In the genomic region with DNA sequence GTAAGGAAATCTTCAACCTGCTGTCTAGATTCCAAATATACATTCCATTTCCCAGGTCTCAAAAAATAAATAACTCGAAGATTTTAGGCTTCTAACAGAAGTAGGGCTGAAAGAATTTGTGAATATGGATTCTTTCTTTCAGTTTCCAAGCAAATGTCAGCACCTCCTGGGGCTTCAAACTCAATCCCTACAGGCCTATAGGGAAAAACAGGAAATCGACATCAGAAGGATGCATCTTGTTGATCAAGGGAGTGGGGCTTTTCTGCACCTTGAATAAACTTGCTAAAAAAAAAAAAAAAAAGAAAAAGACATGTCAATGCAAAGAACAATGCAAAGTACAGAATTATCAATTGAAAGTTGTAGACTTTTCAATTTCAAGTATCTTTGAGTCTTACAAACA, we compare ENCODE assay signal across 28 cellular contexts.
"Had no signal": no experiment of that assay in that cellular context is flagged by ENCODE, and none has a peak within 500 bp of the region (broad histone marks: within the 10 kb centered on the region; RNA-seq: fewer than 3 reads in every experiment).

No MANE protein-coding gene starts in this region.

- H3K27ac ChIP-seq: epithelial cell of prostate, gastrocnemius medialis, heart left ventricle, hepatocyte, prostate gland, right atrium auricular region, stomach, thyroid gland, vagina had no signal

- H3K4me3 ChIP-seq: gastrocnemius medialis, heart left ventricle, hepatocyte, mucosa of descending colon, prostate gland, right atrium auricular region, smooth muscle cell, stomach, thyroid gland, vagina had no signal

- H3K27me3 Mint-ChIP-seq: effector memory CD8-positive, alpha-beta T cell; natural killer cell treated with Interleukin-12 subunit alpha and Interleukin-12 subunit beta and Interleukin-15 and Interleukin-18, amount 100 ng/mL, for 72 hours had no signal

- H3K36me3 ChIP-seq: gastrocnemius medialis, heart left ventricle, prostate gland, right atrium auricular region, stomach, thyroid gland, vagina had no signal

- ATAC-seq: effector memory CD8-positive, alpha-beta T cell; esophagus mucosa; gastrocnemius medialis; heart left ventricle; left ventricle myocardium superior; mucosa of descending colon; natural killer cell treated with Interleukin-12 subunit alpha and Interleukin-12 subunit beta and Interleukin-15 and Interleukin-18, amount 100 ng/mL, for 72 hours; sciatic nerve; stimulated activated effector memory CD8-positive, alpha-beta T cell treated with anti-CD3 and anti-CD28 coated beads, Interleukin-12 subunit alpha, Interleukin-12 subunit beta, amount 100 ng/mL, for 72 hours had no signal

- H3K4me1 ChIP-seq: prostate gland, right atrium auricular region, thyroid gland, vagina had no signal

- H3K27ac Mint-ChIP-seq: mesothelial cell of epicardium; naive B cell; natural killer cell treated with Interleukin-12 subunit alpha and Interleukin-12 subunit beta and Interleukin-15 and Interleukin-18, amount 100 ng/mL, for 72 hours; stimulated activated effector memory CD8-positive, alpha-beta T cell treated with anti-CD3 and anti-CD28 coated beads, Interleukin-12 subunit alpha, Interleukin-12 subunit beta, amount 100 ng/mL, for 72 hours had no signal

- H3K36me3 Mint-ChIP-seq: mesothelial cell of epicardium; naive B cell; natural killer cell treated with Interleukin-12 subunit alpha and Interleukin-12 subunit beta and Interleukin-15 and Interleukin-18, amount 100 ng/mL, for 72 hours; stimulated activated effector memory CD8-positive, alpha-beta T cell treated with anti-CD3 and anti-CD28 coated beads, Interleukin-12 subunit alpha, Interleukin-12 subunit beta, amount 100 ng/mL, for 72 hours had no signal

- H3K4me1 Mint-ChIP-seq: naive B cell had no signal

- H3K27me3 ChIP-seq: gastrocnemius medialis, heart left ventricle, hepatocyte, right atrium auricular region, stomach, thyroid gland, vagina had no signal

- H3K9me3 ChIP-seq: gastrocnemius medialis, heart left ventricle, mucosa of descending colon, prostate gland, right atrium auricular region, stomach, thyroid gland, vagina had no signal

- DNase-seq: cortex of kidney; effector memory CD8-positive, alpha-beta T cell; foreskin fibroblast; gastrocnemius medialis; heart left ventricle; left ventricle myocardium superior; mesenchymal stem cell; mucosa of descending colon; naive B cell; stimulated activated CD4-positive, alpha-beta T cell treated with anti-CD3 and anti-CD28 coated beads, Interleukin-12 subunit alpha, Interleukin-12 subunit beta, amount 100 ng/mL, for 4 hours; stimulated activated CD4-positive, alpha-beta T cell treated with anti-CD3 and anti-CD28 coated beads, Interleukin-1b, Interleukin-23, amount 100 ng/mL, for 48 hours; stimulated activated CD4-positive, alpha-beta T cell treated with anti-CD3 and anti-CD28 coated beads, Interleukin-4, amount 100 ng/mL, for 1 hour; stimulated activated naive CD4-positive, alpha-beta T cell treated with Interleukin-2 at 50 U/mL for 16 hours; stomach; thyroid gland; trophoblast cell had no signal

- H3K4me3 Mint-ChIP-seq: effector memory CD8-positive, alpha-beta T cell; mesothelial cell of epicardium; naive B cell; natural killer cell treated with Interleukin-12 subunit alpha and Interleukin-12 subunit beta and Interleukin-15 and Interleukin-18, amount 100 ng/mL, for 72 hours; neural crest cell; stimulated activated effector memory CD8-positive, alpha-beta T cell treated with anti-CD3 and anti-CD28 coated beads, Interleukin-12 subunit alpha, Interleukin-12 subunit beta, amount 100 ng/mL, for 72 hours had no signal
